ENCODE assay signal across 11 cellular contexts in the genomic region with DNA sequence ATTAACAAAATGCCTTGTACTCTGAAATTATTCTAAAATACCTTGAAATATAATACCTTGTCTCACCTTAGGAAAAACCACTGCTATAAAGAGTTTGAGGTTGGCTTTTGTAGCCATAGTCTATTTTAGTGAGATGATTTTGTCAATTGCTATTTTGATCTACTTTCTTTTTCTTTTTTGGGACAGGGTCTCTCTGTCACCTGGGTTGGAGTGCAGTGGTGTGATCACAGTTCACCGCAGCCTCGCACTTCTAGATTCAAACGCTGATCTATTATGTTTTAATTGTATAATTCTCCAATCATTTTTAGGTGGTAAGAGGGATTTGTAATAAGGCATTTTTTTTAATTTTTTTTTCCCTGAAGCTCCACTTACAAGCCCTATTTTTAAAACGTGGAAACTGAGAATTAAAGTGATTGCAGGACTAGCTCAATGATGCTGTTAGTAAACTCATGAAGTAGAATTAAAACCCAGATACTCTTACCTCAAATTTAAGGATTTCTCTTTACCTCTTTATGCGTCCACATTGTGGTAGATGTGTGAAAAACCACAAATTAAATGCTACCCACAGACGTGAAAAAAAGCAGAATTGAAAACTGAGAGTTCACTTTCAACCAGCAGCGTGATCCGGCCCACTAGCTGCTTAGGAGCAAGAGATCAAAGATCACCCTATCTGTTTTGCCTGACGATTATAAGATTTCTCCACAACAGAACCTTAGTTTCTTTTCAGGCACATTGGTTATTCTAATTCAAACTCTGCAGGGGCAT.
DNase-seq lines count a peak whose midpoint lies in the region; ATAC-seq and TF ChIP-seq lines count a peak whose summit lies in the region.
"Had no signal": no experiment of that assay in that cellular context is flagged by ENCODE, and none has a peak within 500 bp of the region (broad histone marks: within the 10 kb centered on the region; RNA-seq: fewer than 3 reads in every experiment).

No MANE protein-coding gene starts in this region.

- no TSS peak for BruUV-seq in PC-3 (replicated peaks; lab: Mats Ljungman, UMichigan)

- no peaks in the 10 kb centered on the region for H3K4me1 Mint-ChIP-seq in neural progenitor cell

- H3K36me3 ChIP-seq in neural progenitor cell (no peaks in the 10 kb centered on the region), PC-3 (ENCODE audit: low read depth, low read length) (no peaks in the 10 kb centered on the region)
- H3K36me3 ChIP-seq in effector memory CD4-positive, alpha-beta T cell (ENCODE audit: control insufficient read depth, insufficient read depth, low read length) = no peaks in the 10 kb centered on the region

- no peak overlapping the region for H3K4me3 Mint-ChIP-seq in neural progenitor cell

- no peaks in the 10 kb centered on the region for H3F3A ChIP-seq in neural progenitor cell (ENCODE audit: low read depth)
- H3F3A ChIP-seq in PC-3 (ENCODE audit: low read length, unreplicated experiment) = no peaks in the 10 kb centered on the region

- TF ChIP-seq CTCF in neural progenitor cell (IDR thresholded peaks at IDR 0.05) (no peak), PC-3 (conservative IDR thresholded peaks at IDR 0.05; ENCODE audit: low read depth, low read length) (no peak)

- no peaks in the 10 kb centered on the region for H3K9me3 Mint-ChIP-seq in neural progenitor cell

- no peaks in the 10 kb centered on the region for H3K36me3 Mint-ChIP-seq in neural progenitor cell

- no peaks in the 10 kb centered on the region for H4K20me1 ChIP-seq in neural progenitor cell (ENCODE audit: low read depth)
- no peaks in the 10 kb centered on the region for H4K20me1 ChIP-seq in PC-3 (ENCODE audit: low read length)

- H3K9me3 ChIP-seq in neural progenitor cell (ENCODE audit: low read depth) = no peaks in the 10 kb centered on the region
- H3K9me3 ChIP-seq in PC-3 (ENCODE audit: low read length) = no peaks in the 10 kb centered on the region
- no peaks in the 10 kb centered on the region for H3K9me3 ChIP-seq in effector memory CD4-positive, alpha-beta T cell (ENCODE audit: control insufficient read depth, low read length)

- CTCF ChIA-PET in PC-3 (lab: Charles Lee) = no interaction called here

- ATAC-seq in GM21825 (IDR thresholded peaks at IDR 0.05; ENCODE audit: unreplicated experiment) (peak; percentile 100), HG03432 (IDR thresholded peaks at IDR 0.05; ENCODE audit: unreplicated experiment) (peak; percentile 100), PC-3 (no peak)
- ATAC-seq: foreskin keratinocyte had no signal

- peak; percentile 41 for DNase-seq in SIG-M5 treated with dmso at 0.1 percent for 504 hours (lab: John Stamatoyannopoulos, UW; ENCODE audit: unreplicated experiment)
- no peak for DNase-seq in SIG-M5 (lab: John Stamatoyannopoulos, UW)
- no peak for DNase-seq in neural progenitor cell (ENCODE audit: low spot score)
- no peak for DNase-seq in PC-3
- no peak for DNase-seq in occipital lobe (lab: John Stamatoyannopoulos, UW)
- no peak for DNase-seq in effector memory CD4-positive, alpha-beta T cell
- DNase-seq: central memory CD4-positive, alpha-beta T cell; foreskin keratinocyte had no signal

- POLR2A ChIA-PET in PC-3 (lab: Charles Lee; ENCODE audit: unreplicated experiment) = no interaction called here

- H3K4me3 ChIP-seq in neural progenitor cell (no peak overlapping the region), PC-3 (ENCODE audit: low read length) (no peak overlapping the region)
- H3K4me3 ChIP-seq in effector memory CD4-positive, alpha-beta T cell (ENCODE audit: insufficient read depth, low read depth, low read length, poor library complexity, severe bottlenecking) = no peak overlapping the region

- H3K9me2 ChIP-seq in PC-3 (replicated peaks; ENCODE audit: low read length) = 0 out of 2 replicates have a peak, but pooled peaks cover 5% of the 10 kb centered on the region

- H3K4me1 ChIP-seq in neural progenitor cell (no peaks in the 10 kb centered on the region), PC-3 (ENCODE audit: insufficient read depth, low read length) (no peaks in the 10 kb centered on the region)
- no peaks in the 10 kb centered on the region for H3K4me1 ChIP-seq in effector memory CD4-positive, alpha-beta T cell (ENCODE audit: control insufficient read depth, insufficient read depth, low read length, poor library complexity, severe bottlenecking)
- H3K4me1 ChIP-seq: foreskin keratinocyte had no signal

- intact Hi-C loops in PC-3 (cut with micrococcal nuclease) = no loop called here

- H3K79me2 ChIP-seq in neural progenitor cell (ENCODE audit: low read depth) (no peaks in the 10 kb centered on the region), PC-3 (ENCODE audit: low read length) (no peaks in the 10 kb centered on the region)

- H3K27me3 ChIP-seq in neural progenitor cell (no peaks in the 10 kb centered on the region), PC-3 (ENCODE audit: low read length) (no peaks in the 10 kb centered on the region)
- H3K27me3 ChIP-seq in effector memory CD4-positive, alpha-beta T cell (replicated peaks; ENCODE audit: control insufficient read depth, insufficient read depth, low read length, poor library complexity, severe bottlenecking) = no peaks in the 10 kb centered on the region
- H3K27me3 ChIP-seq: foreskin keratinocyte had no signal

- H3K4me2 ChIP-seq in neural progenitor cell = no peak overlapping the region
- no peak overlapping the region for H3K4me2 ChIP-seq in PC-3 (ENCODE audit: low read length)

- no peak overlapping the region for H3K27ac Mint-ChIP-seq in neural progenitor cell

- H3K27me3 Mint-ChIP-seq in neural progenitor cell (ENCODE audit: insufficient read depth, low read depth) = no peaks in the 10 kb centered on the region

- peak overlapping the region; percentile 66 for H2AFZ ChIP-seq in neural progenitor cell (replicated peaks)
- no peak overlapping the region for H2AFZ ChIP-seq in PC-3 (ENCODE audit: low read length)

- H3K9ac ChIP-seq in neural progenitor cell = no peak overlapping the region
- H3K9ac ChIP-seq in PC-3 (ENCODE audit: low read length) = no peak overlapping the region

- no peak overlapping the region for H3K27ac ChIP-seq in neural progenitor cell
- no peak overlapping the region for H3K27ac ChIP-seq in PC-3 (ENCODE audit: low read length)
- H3K27ac ChIP-seq in effector memory CD4-positive, alpha-beta T cell (ENCODE audit: insufficient read depth, low read length, poor library complexity, severe bottlenecking) = no peak overlapping the region
- H3K27ac ChIP-seq: 22Rv1, foreskin keratinocyte had no signal
